In the genomic region with DNA sequence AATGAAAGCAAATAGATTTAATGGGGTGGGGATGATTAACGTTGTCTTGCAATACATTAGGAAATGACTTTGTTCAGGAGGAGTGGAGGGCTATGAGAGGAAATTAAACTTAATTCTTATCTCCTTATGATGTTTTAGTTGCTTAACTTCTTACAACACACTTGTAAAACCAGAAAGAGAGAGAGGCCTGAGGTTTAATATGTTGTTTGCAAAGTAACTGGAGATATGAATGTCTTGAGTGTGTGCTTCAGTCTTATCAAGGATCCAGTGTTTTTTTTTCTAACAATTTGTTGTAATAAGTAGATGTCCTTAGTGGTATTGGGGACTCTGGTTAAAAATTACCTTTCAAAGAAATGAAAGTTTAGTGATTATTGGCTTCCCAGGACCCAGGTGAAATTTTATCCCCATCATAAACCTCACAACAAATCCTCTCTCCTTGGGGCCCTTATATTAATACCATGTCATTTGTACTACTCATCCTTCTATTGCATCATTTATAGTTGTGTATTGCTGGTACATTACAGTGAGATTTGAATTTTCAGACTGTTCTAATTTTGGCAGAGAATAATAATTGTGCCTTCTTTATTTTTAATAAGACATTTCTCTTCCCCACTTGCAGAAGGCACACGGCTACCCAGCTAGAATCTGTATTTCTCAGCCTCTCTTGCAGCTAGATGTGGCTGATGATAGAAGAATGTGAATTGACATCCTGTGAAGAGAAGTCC, we compare ENCODE assay signal across 21 cellular contexts.
DNase-seq lines count a peak whose midpoint lies in the region; ATAC-seq, FAIRE-seq and TF ChIP-seq lines count a peak whose summit lies in the region.
"Had no signal": no experiment of that assay in that cellular context is flagged by ENCODE, and none has a peak within 500 bp of the region (broad histone marks: within the 10 kb centered on the region; RNA-seq: fewer than 3 reads in every experiment).

No MANE protein-coding gene starts in this region.

- H3K27ac ChIP-seq in CD8-positive, alpha-beta memory T cell (ENCODE audit: low read depth, low read length) = no peak overlapping the region
- H3K27ac ChIP-seq in neutrophil = peak overlapping the region; percentile 77

- H3K27me3 Mint-ChIP-seq in CD8-positive, alpha-beta memory T cell = peaks cover 0 to 5% of the 10 kb centered on the region in 2 donors
- H3K27me3 Mint-ChIP-seq in activated B cell treated with CpG ODN at 0.5 μM for 24 hours = no peaks in the 10 kb centered on the region
- peaks cover 6% of the 10 kb centered on the region for H3K27me3 Mint-ChIP-seq in activated T-helper 1 cell treated with anti-CD3 and anti-CD28 coated beads, Interleukin-12 subunit alpha, Interleukin-12 subunit beta, Interleukin-2, Interleukin-4 antibody, amounts not matched to agents 30 ng/mL and 10 ng/mL and 1 ng/mL, durations not matched to agents 14 hours and 24 hours and 36 hours (ENCODE audit: insufficient read depth)

- no peaks in the 10 kb centered on the region for H3K27me3 ChIP-seq in CD8-positive, alpha-beta memory T cell (ENCODE audit: insufficient read depth, low read length, poor library complexity, severe bottlenecking)
- no peaks in the 10 kb centered on the region for H3K27me3 ChIP-seq in neutrophil
- H3K27me3 ChIP-seq: BE2C had no signal

- no peak overlapping the region for H3K4me3 Mint-ChIP-seq in CD8-positive, alpha-beta memory T cell
- H3K4me3 Mint-ChIP-seq in activated B cell treated with CpG ODN at 0.5 μM for 24 hours = peak overlapping the region; percentile 25
- no peak overlapping the region for H3K4me3 Mint-ChIP-seq in activated T-helper 1 cell treated with anti-CD3 and anti-CD28 coated beads, Interleukin-12 subunit alpha, Interleukin-12 subunit beta, Interleukin-2, Interleukin-4 antibody, amounts not matched to agents 30 ng/mL and 10 ng/mL and 1 ng/mL, durations not matched to agents 14 hours and 24 hours and 36 hours
- H3K4me3 Mint-ChIP-seq: HFFc6 had no signal

- H3K36me3 Mint-ChIP-seq in CD8-positive, alpha-beta memory T cell = peaks cover 0 to 15% (median 3%) of the 10 kb centered on the region in 3 donors
- peaks cover 4% of the 10 kb centered on the region for H3K36me3 Mint-ChIP-seq in activated B cell treated with CpG ODN at 0.5 μM for 24 hours (ENCODE audit: low read depth)
- peaks cover 4% of the 10 kb centered on the region for H3K36me3 Mint-ChIP-seq in activated T-helper 1 cell treated with anti-CD3 and anti-CD28 coated beads, Interleukin-12 subunit alpha, Interleukin-12 subunit beta, Interleukin-2, Interleukin-4 antibody, amounts not matched to agents 30 ng/mL and 10 ng/mL and 1 ng/mL, durations not matched to agents 14 hours and 24 hours and 36 hours (ENCODE audit: low read depth)

- H3K9me3 Mint-ChIP-seq in CD8-positive, alpha-beta memory T cell = peaks cover 0 to 10% (median 3%) of the 10 kb centered on the region in 5 donors
- H3K9me3 Mint-ChIP-seq in activated B cell treated with CpG ODN at 0.5 μM for 24 hours = peaks cover 7% of the 10 kb centered on the region
- H3K9me3 Mint-ChIP-seq in activated T-helper 1 cell treated with anti-CD3 and anti-CD28 coated beads, Interleukin-12 subunit alpha, Interleukin-12 subunit beta, Interleukin-2, Interleukin-4 antibody, amounts not matched to agents 30 ng/mL and 10 ng/mL and 1 ng/mL, durations not matched to agents 14 hours and 24 hours and 36 hours = peaks cover 24% of the 10 kb centered on the region

- CTCF ChIA-PET in CD8-positive, alpha-beta memory T cell (lab: Charles Lee) = no interaction called here
- CTCF ChIA-PET in activated B cell treated with CpG ODN at 0.5 μM for 24 hours (lab: Charles Lee) = interaction anchor here (1.0 kb wide), 1 partner anchor 36 kb away, joined by 3 read pairs; no protein-coding TSS in a partner anchor

- H3K4me3 ChIP-seq in CD8-positive, alpha-beta memory T cell (ENCODE audit: low read length) = no peak overlapping the region
- H3K4me3 ChIP-seq in neutrophil (ENCODE audit: low read depth in 1 of 2, low read length in 1 of 2) = no peak overlapping the region

- in situ Hi-C loops in KBM-7 (cut with MboI; ENCODE audit: low pct_unique_long_range_greater_than_20kb, low sequenced_read_pairs) = no loop called here

- DNase-seq in CD8-positive, alpha-beta memory T cell = no peak
- DNase-seq in GM19239 (ENCODE audit: insufficient read length, low spot score) (no peak), activated B cell treated with CpG ODN at 0.5 μM for 24 hours (no peak), cerebellar cortex (ENCODE audit: low spot score) (no peak), KBM-7 (no peak), NCI-H2029 treated with DMSO at 0.1 percent for 48 hours (lab: John Stamatoyannopoulos, UW) (no peak)
- DNase-seq in activated T-helper 1 cell treated with anti-CD3 and anti-CD28 coated beads, Interleukin-12 subunit alpha, Interleukin-12 subunit beta, Interleukin-2, Interleukin-4 antibody, amounts not matched to agents 30 ng/mL and 10 ng/mL and 1 ng/mL, durations not matched to agents 14 hours and 24 hours and 36 hours (ENCODE audit: low spot score) = no peak
- DNase-seq: BE2C, DMS153, GOT3, HFFc6, IMR-90, NCI-H1092 treated with DMSO at 0.1 percent for 48 hours, NCI-H1694, NCI-H446 treated with DMSO at 0.1 percent for 48 hours, NCI-H774, SHP77 had no signal

- H3K36me3 ChIP-seq in CD8-positive, alpha-beta memory T cell (ENCODE audit: insufficient read depth, low read length) = no peaks in the 10 kb centered on the region
- H3K36me3 ChIP-seq in neutrophil = no peaks in the 10 kb centered on the region
- H3K36me3 ChIP-seq: BE2C had no signal

- POLR2A ChIA-PET in CD8-positive, alpha-beta memory T cell (lab: Charles Lee) = no interaction called here
- POLR2A ChIA-PET in activated B cell treated with CpG ODN at 0.5 μM for 24 hours (lab: Charles Lee) = interaction anchor here (0.9 to 6.6 kb wide), 7 partner anchors 28 to 91 kb away, joined by 3 to 166 read pairs (median 52); a partner anchor contains a TSS

- intact Hi-C loops in activated B cell treated with CpG ODN at 0.5 μM for 24 hours (cut with micrococcal nuclease) = loop anchor here (5.0 kb wide), 3 partner anchors 152 to 212 kb away; no protein-coding TSS in a partner anchor
- intact Hi-C loops in activated T-helper 1 cell treated with anti-CD3 and anti-CD28 coated beads, Interleukin-12 subunit alpha, Interleukin-12 subunit beta, Interleukin-2, Interleukin-4 antibody, amounts not matched to agents 30 ng/mL and 10 ng/mL and 1 ng/mL, durations not matched to agents 14 hours and 24 hours and 36 hours (cut with micrococcal nuclease) = no loop called here

- peaks cover 33% of the 10 kb centered on the region for H3K4me1 ChIP-seq in CD8-positive, alpha-beta memory T cell (ENCODE audit: insufficient read depth, low read length)
- peaks cover 61 to 80% of the 10 kb centered on the region in 2 experiments for H3K4me1 ChIP-seq in neutrophil (ENCODE audit: control insufficient read depth in 1 of 2, insufficient read depth in 1 of 2, low read depth in 1 of 2, low read length in 1 of 2)
- H3K4me1 ChIP-seq: BE2C had no signal

- peak overlapping the region in 6 of 8 donors; percentile 35 to 97 (median 57) for H3K27ac Mint-ChIP-seq in CD8-positive, alpha-beta memory T cell
- H3K27ac Mint-ChIP-seq in activated B cell treated with CpG ODN at 0.5 μM for 24 hours = peak overlapping the region; percentile 97
- no peak overlapping the region for H3K27ac Mint-ChIP-seq in activated T-helper 1 cell treated with anti-CD3 and anti-CD28 coated beads, Interleukin-12 subunit alpha, Interleukin-12 subunit beta, Interleukin-2, Interleukin-4 antibody, amounts not matched to agents 30 ng/mL and 10 ng/mL and 1 ng/mL, durations not matched to agents 14 hours and 24 hours and 36 hours
- H3K27ac Mint-ChIP-seq: HFFc6 had no signal

- ATAC-seq in activated B cell treated with CpG ODN at 0.5 μM for 24 hours (ENCODE audit: low read depth) = no peak
- ATAC-seq: SK-N-SH treated with all-trans-retinoic acid at 6 μM for 48 hours had no signal

- peaks cover 50 to 68% (median 55%) of the 10 kb centered on the region in 3 donors for H3K4me1 Mint-ChIP-seq in CD8-positive, alpha-beta memory T cell
- peaks cover 99% of the 10 kb centered on the region for H3K4me1 Mint-ChIP-seq in activated B cell treated with CpG ODN at 0.5 μM for 24 hours
- peaks cover 48% of the 10 kb centered on the region for H3K4me1 Mint-ChIP-seq in activated T-helper 1 cell treated with anti-CD3 and anti-CD28 coated beads, Interleukin-12 subunit alpha, Interleukin-12 subunit beta, Interleukin-2, Interleukin-4 antibody, amounts not matched to agents 30 ng/mL and 10 ng/mL and 1 ng/mL, durations not matched to agents 14 hours and 24 hours and 36 hours (ENCODE audit: low read depth)

- no peak for TF ChIP-seq CTCF in activated B cell treated with CpG ODN at 0.5 μM for 24 hours (IDR thresholded peaks at IDR 0.05)
- no peak for TF ChIP-seq CTCF in neutrophil (IDR thresholded peaks at IDR 0.05)

- peak; percentile 42 for FAIRE-seq in GM19239 (lab: Jason Lieb, UNC)
- FAIRE-seq: GM12891, RCC 7860 had no signal

- no peaks in the 10 kb centered on the region for H3K9me3 ChIP-seq in CD8-positive, alpha-beta memory T cell (ENCODE audit: low read length)
- no peaks in the 10 kb centered on the region for H3K9me3 ChIP-seq in neutrophil
- H3K9me3 ChIP-seq: BE2C had no signal
